ENCODE assay signal across 8 cellular contexts in the genomic region with DNA sequence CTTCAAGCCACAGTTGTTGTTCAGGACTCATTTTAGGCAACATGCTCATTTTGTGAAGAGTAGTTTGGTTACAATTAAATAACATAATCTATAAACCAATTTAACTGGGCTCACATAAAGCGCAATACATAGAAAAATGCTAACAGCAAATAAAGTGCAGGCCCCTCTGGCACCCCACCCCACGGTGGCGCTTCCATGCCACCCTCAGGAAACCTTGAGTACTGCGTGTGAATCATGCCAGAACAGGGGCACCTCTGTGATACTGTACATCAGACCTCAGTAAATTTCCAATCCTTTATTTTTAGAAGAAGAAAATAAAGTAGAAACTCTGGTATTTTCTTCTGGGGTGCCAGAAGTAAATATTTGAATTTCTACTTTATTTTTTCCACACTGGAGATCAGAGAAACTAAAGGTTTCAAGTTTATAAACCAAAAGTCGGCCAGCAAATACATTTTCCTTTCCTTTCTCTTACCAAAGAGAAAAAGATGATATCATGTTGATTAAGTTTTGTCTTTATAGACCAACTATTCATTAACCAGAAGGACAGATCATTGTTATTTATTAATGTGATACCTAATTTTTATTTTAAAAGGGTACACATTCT.
DNase-seq lines count a peak whose midpoint lies in the region; ATAC-seq and TF ChIP-seq lines count a peak whose summit lies in the region.

No MANE protein-coding gene starts in this region.

- H3K9me3 ChIP-seq in left ventricle myocardium inferior (replicated peaks): no peaks in the 10 kb centered on the region

- POLR2A ChIA-PET in activated CD8-positive, alpha-beta T cell treated with anti-CD3 and anti-CD28 coated beads, Interleukin-2, amount 10 ng/mL, durations not matched to agents 7 days and 5 days (lab: Charles Lee): no interaction called here
- POLR2A ChIA-PET in T-cell (lab: Charles Lee): no interaction called here

- H3K36me3 Mint-ChIP-seq in activated CD8-positive, alpha-beta T cell treated with anti-CD3 and anti-CD28 coated beads, Interleukin-2, amount 10 ng/mL, durations not matched to agents 7 days and 5 days (ENCODE audit: low read depth): no peaks in the 10 kb centered on the region
- no peaks in the 10 kb centered on the region for H3K36me3 Mint-ChIP-seq in effector memory CD8-positive, alpha-beta T cell (ENCODE audit: insufficient read depth)
- no peaks in the 10 kb centered on the region for H3K36me3 Mint-ChIP-seq in T-cell

- ATAC-seq in GM21737 (IDR thresholded peaks at IDR 0.05; ENCODE audit: unreplicated experiment) (peak; percentile 83), left colon (peak; percentile 52), T-cell (replicated peaks in 1 of 4) (no peak)
- ATAC-seq in activated CD8-positive, alpha-beta T cell treated with anti-CD3 and anti-CD28 coated beads, Interleukin-2, amount 10 ng/mL, durations not matched to agents 7 days and 5 days: no peak
- no peak for ATAC-seq in effector memory CD8-positive, alpha-beta T cell (replicated peaks)

- TF ChIP-seq CTCF in left ventricle myocardium inferior (IDR thresholded peaks at IDR 0.05; ENCODE audit: borderline replicate concordance) (peak; percentile 65), LNCAP (IDR thresholded peaks at IDR 0.05) (peak; percentile 77)

- no peaks in the 10 kb centered on the region for H3K4me1 Mint-ChIP-seq in activated CD8-positive, alpha-beta T cell treated with anti-CD3 and anti-CD28 coated beads, Interleukin-2, amount 10 ng/mL, durations not matched to agents 7 days and 5 days (ENCODE audit: low read depth)
- no peaks in the 10 kb centered on the region for H3K4me1 Mint-ChIP-seq in effector memory CD8-positive, alpha-beta T cell (ENCODE audit: low read depth in 2 of 2)
- no peaks in the 10 kb centered on the region for H3K4me1 Mint-ChIP-seq in T-cell

- no peaks in the 10 kb centered on the region for H3K9me3 Mint-ChIP-seq in activated CD8-positive, alpha-beta T cell treated with anti-CD3 and anti-CD28 coated beads, Interleukin-2, amount 10 ng/mL, durations not matched to agents 7 days and 5 days (ENCODE audit: insufficient read depth)
- peaks cover 0 to 7% of the 10 kb centered on the region in 2 donors for H3K9me3 Mint-ChIP-seq in effector memory CD8-positive, alpha-beta T cell
- H3K9me3 Mint-ChIP-seq in T-cell: peaks cover 0 to 7% (median 0%) of the 10 kb centered on the region in 3 donors

- H3K4me3 ChIP-seq in left ventricle myocardium inferior: no peak overlapping the region

- no peak overlapping the region for H3K27ac ChIP-seq in left ventricle myocardium inferior (replicated peaks)

- no peak overlapping the region for H3K4me3 Mint-ChIP-seq in activated CD8-positive, alpha-beta T cell treated with anti-CD3 and anti-CD28 coated beads, Interleukin-2, amount 10 ng/mL, durations not matched to agents 7 days and 5 days
- H3K4me3 Mint-ChIP-seq in effector memory CD8-positive, alpha-beta T cell: no peak overlapping the region
- no peak overlapping the region for H3K4me3 Mint-ChIP-seq in T-cell

- H3K36me3 ChIP-seq in left ventricle myocardium inferior: no peaks in the 10 kb centered on the region

- H3K27ac Mint-ChIP-seq in activated CD8-positive, alpha-beta T cell treated with anti-CD3 and anti-CD28 coated beads, Interleukin-2, amount 10 ng/mL, durations not matched to agents 7 days and 5 days: no peak overlapping the region
- no peak overlapping the region for H3K27ac Mint-ChIP-seq in effector memory CD8-positive, alpha-beta T cell
- no peak overlapping the region for H3K27ac Mint-ChIP-seq in T-cell

- CTCF ChIA-PET in activated CD8-positive, alpha-beta T cell treated with anti-CD3 and anti-CD28 coated beads, Interleukin-2, amount 10 ng/mL, durations not matched to agents 7 days and 5 days (lab: Charles Lee): no interaction called here
- CTCF ChIA-PET in T-cell (lab: Charles Lee): no interaction called here

- intact Hi-C loops in left ventricle myocardium inferior (cut with micrococcal nuclease): no loop called here
- intact Hi-C loops in cardiac septum (cut with DNase I): no loop called here
- intact Hi-C loops in left colon (cut with DNase I, micrococcal nuclease): no loop called here

- DNase-seq in left ventricle myocardium inferior: no peak
- no peak for DNase-seq in cardiac septum (ENCODE audit: low spot score)
- DNase-seq in activated CD8-positive, alpha-beta T cell treated with anti-CD3 and anti-CD28 coated beads, Interleukin-2, amount 10 ng/mL, durations not matched to agents 7 days and 5 days: peak; percentile 20
- DNase-seq in left colon: no peak
- DNase-seq in effector memory CD8-positive, alpha-beta T cell: no peak
- no peak for DNase-seq in T-cell

- H3K27me3 ChIP-seq in left ventricle myocardium inferior (ENCODE audit: low read depth): no peaks in the 10 kb centered on the region

- no peaks in the 10 kb centered on the region for H3K4me1 ChIP-seq in left ventricle myocardium inferior

- H3K27me3 Mint-ChIP-seq in activated CD8-positive, alpha-beta T cell treated with anti-CD3 and anti-CD28 coated beads, Interleukin-2, amount 10 ng/mL, durations not matched to agents 7 days and 5 days (ENCODE audit: low read depth): no peaks in the 10 kb centered on the region
- no peaks in the 10 kb centered on the region for H3K27me3 Mint-ChIP-seq in effector memory CD8-positive, alpha-beta T cell
- H3K27me3 Mint-ChIP-seq in T-cell: no peaks in the 10 kb centered on the region

Comparison
In these comparisons a context has a peak if more than half of its experiments do, and no peak if none do; other contexts are left out.
1. ATAC-seq: peak in GM21737 (single experiment) and left colon (single experiment); none in activated CD8-positive, alpha-beta T cell treated with anti-CD3 and anti-CD28 coated beads, Interleukin-2, amount 10 ng/mL, durations not matched to agents 7 days and 5 days (single experiment), effector memory CD8-positive, alpha-beta T cell (single experiment) and T-cell (0 of 4).